In the genomic region with DNA sequence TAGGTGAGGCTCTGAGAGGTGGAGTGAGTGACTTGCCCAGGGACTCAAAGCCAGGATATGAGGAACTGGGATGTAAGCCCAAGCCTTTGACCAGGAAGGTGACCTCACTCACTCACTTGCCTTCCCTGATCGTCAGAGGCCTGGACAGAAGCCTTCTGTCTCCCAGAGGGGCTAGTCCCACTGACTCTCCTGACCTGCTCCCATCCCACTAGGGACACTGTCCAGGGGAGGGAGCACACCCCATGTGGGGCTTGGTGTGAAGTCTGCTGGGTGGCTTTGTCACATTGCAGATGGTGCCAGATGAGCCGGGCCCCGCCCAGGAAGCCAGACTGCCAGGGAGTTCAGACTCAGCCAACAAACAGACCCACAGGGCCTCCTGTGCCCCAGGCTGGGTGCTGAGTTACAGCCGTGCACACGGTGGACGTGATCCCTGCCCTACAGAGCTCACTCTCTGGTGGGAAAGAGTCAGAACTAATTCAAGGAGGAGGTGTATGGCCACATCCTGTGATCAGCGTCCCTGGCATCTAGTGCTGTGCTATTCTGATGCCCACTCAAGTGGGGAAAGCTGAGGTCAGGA, we compare ENCODE assay signal across 1 cellular context.
TF ChIP-seq lines count a peak whose summit lies in the region.

No MANE protein-coding gene starts in this region.

TF ChIP-seq in H1, 55 proteins besides CTCF, POLR2A, EP300 and RAD21:
- TF ChIP-seq SP1 (IDR thresholded peaks at IDR 0.05; ENCODE audit: low read depth, low read length) (no peak), SP4 (IDR thresholded peaks at IDR 0.05; ENCODE audit: low read length) (no peak), SP2 (IDR thresholded peaks at IDR 0.05; ENCODE audit: low read length) (no peak), USF2 (IDR thresholded peaks at IDR 0.05; ENCODE audit: low read length) (no peak), BACH1 (IDR thresholded peaks at IDR 0.05; ENCODE audit: low read length) (no peak), CTBP2 (IDR thresholded peaks at IDR 0.05; ENCODE audit: borderline replicate concordance, insufficient read depth, insufficient read length, low read length) (no peak), TCF12 (IDR thresholded peaks at IDR 0.05; ENCODE audit: low read depth, low read length) (no peak), RFX5 (IDR thresholded peaks at IDR 0.05; ENCODE audit: borderline replicate concordance, low read depth, low read length) (no peak), HDAC6 (IDR thresholded peaks at IDR 0.05; ENCODE audit: low read depth, low read length) (no peak), TAF7 (optimal IDR thresholded peaks at IDR 0.05; ENCODE audit: borderline replicate concordance, low read depth, low read length) (no peak), BRCA1 (IDR thresholded peaks at IDR 0.05; ENCODE audit: low read depth, low read length) (no peak), RNF2 (IDR thresholded peaks at IDR 0.05; ENCODE audit: borderline replicate concordance, low read depth, low read length, missing control alignments, poor library complexity, severe bottlenecking) (no peak), HDAC2 (IDR thresholded peaks at IDR 0.05; ENCODE audit: borderline replicate concordance in 1 of 2, low read depth in 2 of 2, low read length in 2 of 2) (no peak), GTF2F1 (IDR thresholded peaks at IDR 0.05; ENCODE audit: borderline replicate concordance, low read depth, low read length) (no peak), SUZ12 (IDR thresholded peaks at IDR 0.05; ENCODE audit: low read length) (no peak), NANOG (IDR thresholded peaks at IDR 0.05; ENCODE audit: insufficient read depth, low read depth, low read length, poor library complexity, severe bottlenecking) (no peak), PHF8 (conservative IDR thresholded peaks at IDR 0.05; ENCODE audit: low read depth, low read length) (no peak)
